19 cellular contexts compared by ENCODE assay signal in genomic region chr4:82517043-82517442, GRCh38. TPM values are rescaled to one million over a fixed set of nuclear protein-coding genes. Genes with fewer than 3 reads are reported as not detected.
A peak's percentile ranks its signal among the peaks of the same experiment; 100 is the strongest.
DNase-seq lines count a peak whose midpoint lies in the region; FAIRE-seq and TF ChIP-seq lines count a peak whose summit lies in the region.
"Had no signal": no experiment of that assay in that cellular context is flagged by ENCODE, and none has a peak within 500 bp of the region (broad histone marks: within the 10 kb centered on the region; RNA-seq: fewer than 3 reads in every experiment).

No MANE protein-coding gene starts in this region.

- FAIRE-seq in GM12892 (lab: Jason Lieb, UNC), result no peak

- no peak overlapping the region for H3K4me3 Mint-ChIP-seq in immature natural killer cell
- H3K4me3 Mint-ChIP-seq: activated naive CD8-positive, alpha-beta T cell treated with anti-CD3 and anti-CD28 coated beads, Interleukin-2, amount 10 ng/mL, durations not matched to agents 7 days and 5 days; central memory CD8-positive, alpha-beta T cell; effector memory CD8-positive, alpha-beta T cell; stimulated activated naive B cell treated with anti-CD40 and anti-IgM and Interleukin-4, amounts not matched to agents 10 μg/mL and 1 μg/mL and 100 μg/mL, for 72 hours had no signal

- no peak for TF ChIP-seq POLR2A in GM12892 (IDR thresholded peaks at IDR 0.05; ENCODE audit: low read depth, low read length)

- no peaks in the 10 kb centered on the region for H3K36me3 Mint-ChIP-seq in immature natural killer cell
- H3K36me3 Mint-ChIP-seq: activated naive CD8-positive, alpha-beta T cell treated with anti-CD3 and anti-CD28 coated beads, Interleukin-2, amount 10 ng/mL, durations not matched to agents 7 days and 5 days; stimulated activated naive B cell treated with anti-CD40 and anti-IgM and Interleukin-4, amounts not matched to agents 10 μg/mL and 1 μg/mL and 100 μg/mL, for 72 hours had no signal

- no peaks in the 10 kb centered on the region for H3K9me3 Mint-ChIP-seq in immature natural killer cell
- H3K9me3 Mint-ChIP-seq: activated naive CD8-positive, alpha-beta T cell treated with anti-CD3 and anti-CD28 coated beads, Interleukin-2, amount 10 ng/mL, durations not matched to agents 7 days and 5 days; central memory CD8-positive, alpha-beta T cell; effector memory CD8-positive, alpha-beta T cell; stimulated activated naive B cell treated with anti-CD40 and anti-IgM and Interleukin-4, amounts not matched to agents 10 μg/mL and 1 μg/mL and 100 μg/mL, for 72 hours had no signal

- peaks cover 2 to 15% (median 4%) of the 10 kb centered on the region in 3 donors for H3K27me3 Mint-ChIP-seq in immature natural killer cell (ENCODE audit: low read depth in 3 of 3)

- H3K27ac Mint-ChIP-seq in immature natural killer cell, result no peak overlapping the region
- H3K27ac Mint-ChIP-seq: activated naive CD8-positive, alpha-beta T cell treated with anti-CD3 and anti-CD28 coated beads, Interleukin-2, amount 10 ng/mL, durations not matched to agents 7 days and 5 days; effector memory CD8-positive, alpha-beta T cell; stimulated activated naive B cell treated with anti-CD40 and anti-IgM and Interleukin-4, amounts not matched to agents 10 μg/mL and 1 μg/mL and 100 μg/mL, for 72 hours had no signal

- no peaks in the 10 kb centered on the region for H3K4me1 Mint-ChIP-seq in immature natural killer cell
- H3K4me1 Mint-ChIP-seq: activated naive CD8-positive, alpha-beta T cell treated with anti-CD3 and anti-CD28 coated beads, Interleukin-2, amount 10 ng/mL, durations not matched to agents 7 days and 5 days; central memory CD8-positive, alpha-beta T cell; stimulated activated naive B cell treated with anti-CD40 and anti-IgM and Interleukin-4, amounts not matched to agents 10 μg/mL and 1 μg/mL and 100 μg/mL, for 72 hours had no signal

- DNase-seq in DMS53 treated with DMSO at 0.1 percent for 48 hours (lab: John Stamatoyannopoulos, UW; ENCODE audit: unreplicated experiment) (peak; percentile 12), NCI-H2029 treated with DMSO at 0.1 percent for 48 hours (lab: John Stamatoyannopoulos, UW) (peak; percentile 57), dermis blood vessel endothelial cell (peak; percentile 66), myocyte (ENCODE audit: low read depth) (peak; percentile 7), NOMO-1 (lab: John Stamatoyannopoulos, UW; ENCODE audit: unreplicated experiment in 2 of 2) (no peak), GM12892 (ENCODE audit: insufficient read length) (no peak), immature natural killer cell (no peak)
- no peak for DNase-seq in activated CD4-positive, CD25-positive, alpha-beta regulatory T cell treated with anti-CD3 and anti-CD28 coated beads, Interleukin-2, amount 50 U/mL, for 72 hours
- DNase-seq: activated naive CD8-positive, alpha-beta T cell treated with anti-CD3 and anti-CD28 coated beads, Interleukin-2, amount 10 ng/mL, durations not matched to agents 7 days and 5 days; effector memory CD8-positive, alpha-beta T cell; hypothalamus; left cardiac atrium; NCI-H2171; NCI-H82; Peyer's patch; stimulated activated naive B cell treated with anti-CD40 and anti-IgM and Interleukin-4, amounts not matched to agents 10 μg/mL and 1 μg/mL and 100 μg/mL, for 72 hours; T1000; transverse colon had no signal

RNA-seq across cellular contexts. Expression of gene TMEM150C, which starts 44.7 kb away (rescaled TPM):
- 6.0 and 19.1 TPM in 2 replicates for total RNA-seq in dermis blood vessel endothelial cell
- total RNA-seq in myocyte, result 0.05 and 1.5 TPM in 2 replicates
- 0.19 TPM for polyA plus RNA-seq in myocyte (2012)
- polyA plus RNA-seq in GM12892 (2012; ENCODE audit: missing spikeins), result 0.85 TPM
- polyA plus RNA-seq in immature natural killer cell, result under 1 TPM in 1 of 3 donors, not detected in 2; 0.45 TPM
- total RNA-seq: activated naive CD8-positive, alpha-beta T cell treated with anti-CD3 and anti-CD28 coated beads, Interleukin-2, amount 10 ng/mL, durations not matched to agents 7 days and 5 days had no signal

Comparison
In these comparisons a context has a peak if more than half of its experiments do, and no peak if none do; other contexts are left out.
1. DNase-seq: peak in DMS53 treated with DMSO at 0.1 percent for 48 hours (single experiment), NCI-H2029 treated with DMSO at 0.1 percent for 48 hours (single experiment), dermis blood vessel endothelial cell (single experiment) and myocyte (single experiment); none in NOMO-1 (0 of 2), GM12892 (single experiment), activated CD4-positive, CD25-positive, alpha-beta regulatory T cell treated with anti-CD3 and anti-CD28 coated beads, Interleukin-2, amount 50 U/mL, for 72 hours (single experiment) and immature natural killer cell (0 of 3).